9 cellular contexts compared by ENCODE assay signal in the genomic region with DNA sequence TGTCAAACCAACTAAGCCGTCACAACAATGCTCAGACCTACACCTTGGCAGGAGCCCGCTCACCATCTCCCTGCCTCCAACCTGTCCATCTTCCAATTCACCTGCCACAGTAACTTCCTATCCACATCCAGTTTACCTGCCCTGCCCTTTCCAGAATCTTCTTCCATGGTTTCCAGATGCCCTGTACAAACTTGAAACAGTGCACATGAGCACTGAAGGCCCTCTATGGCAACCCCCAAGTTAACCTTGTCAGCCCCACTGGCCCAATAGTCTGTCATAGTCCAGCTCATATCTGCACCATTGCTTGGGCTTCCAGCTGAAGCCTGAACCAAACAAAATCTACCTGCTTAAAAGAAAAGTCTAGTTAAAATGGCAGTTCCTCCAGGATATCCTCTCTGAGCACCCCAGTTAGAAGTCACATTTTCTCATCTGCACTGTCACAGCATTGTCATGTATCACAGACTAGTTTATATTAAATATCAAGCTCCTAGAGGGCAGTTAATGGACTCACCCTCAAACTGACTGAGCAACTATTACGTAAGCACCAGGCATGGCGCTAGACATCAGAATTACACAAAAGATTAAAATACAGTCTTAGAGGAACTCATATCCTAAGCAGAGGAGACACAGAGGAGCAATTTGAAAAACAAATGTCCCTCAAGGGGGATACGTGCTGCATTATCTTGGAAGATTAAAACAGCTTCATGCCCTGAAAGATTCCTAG. TPM values are rescaled to one million over a fixed set of nuclear protein-coding genes. Genes with fewer than 3 reads are reported as not detected.
DNase-seq lines count a peak whose midpoint lies in the region; ATAC-seq, FAIRE-seq and TF ChIP-seq lines count a peak whose summit lies in the region.
"Had no signal": no experiment of that assay in that cellular context is flagged by ENCODE, and none has a peak within 500 bp of the region (broad histone marks: within the 10 kb centered on the region; RNA-seq: fewer than 3 reads in every experiment).

No MANE protein-coding gene starts in this region.

- H3K23me2 ChIP-seq in H1 (ENCODE audit: low read depth, low read length), result no peaks in the 10 kb centered on the region

- H3K79me1 ChIP-seq in H1 (ENCODE audit: low read depth, low read length) (peaks cover 8% of the 10 kb centered on the region), trophoblast cell (ENCODE audit: low read length) (no peaks in the 10 kb centered on the region)

- H3K36me3 ChIP-seq in Panc1 (ENCODE audit: control insufficient read depth, insufficient read depth, low read length) (no peaks in the 10 kb centered on the region; the same call in 1 of the 2 replicates), H1 (ENCODE audit: control insufficient read depth in 2 of 4, insufficient read depth in 4 of 4, low read length in 3 of 4) (no peaks in the 10 kb centered on the region), trophoblast cell (ENCODE audit: control insufficient read depth in 1 of 2, insufficient read depth in 2 of 2, low read length in 2 of 2) (peaks cover 3 to 7% of the 10 kb centered on the region in 2 experiments)

- no peak overlapping the region for H2BK120ac ChIP-seq in H1 (replicated peaks; ENCODE audit: low read depth, low read length)
- H2BK120ac ChIP-seq in trophoblast cell (ENCODE audit: insufficient read depth, low read length, poor library complexity), result no peak overlapping the region

- 89% methylated on average over 5 of the region's 5 CpGs; no CpG with 5 or more reads in 1 of the 2 experiments for WGBS in H1 (ENCODE audit: extremely low coverage in 1 of 2, insufficient coverage in 1 of 2, insufficient read length in 1 of 2, insufficient replicate concordance in 2 of 2, low coverage in 1 of 2, low lambda C conversion rate in 2 of 2, missing lambda C conversion rate in 1 of 2), 2 experiments
- no CpG with 5 or more reads among the region's 5 CpGs for WGBS in trophoblast cell (ENCODE audit: extremely low coverage, insufficient coverage, insufficient read length)

- H4K8ac ChIP-seq in H1 (ENCODE audit: extremely low read depth, insufficient read depth, low read length), result no peak overlapping the region
- H4K8ac ChIP-seq in trophoblast cell (ENCODE audit: low read depth, low read length), result no peak overlapping the region

- H3K27ac ChIP-seq in Panc1 (ENCODE audit: low read length) (peak overlapping the region; percentile 80), H1 (ENCODE audit: low read depth, low read length) (no peak overlapping the region), trophoblast cell (ENCODE audit: low read depth, low read length) (no peak overlapping the region)

- H3K79me2 ChIP-seq in H1 (ENCODE audit: control insufficient read depth in 1 of 2, insufficient read depth in 2 of 2, low read length in 2 of 2) (peaks cover 17 to 97% of the 10 kb centered on the region in 2 experiments), trophoblast cell (ENCODE audit: control insufficient read depth, insufficient read depth, low read length, poor library complexity) (peaks cover 24% of the 10 kb centered on the region)

- H3K9me3 ChIP-seq in Panc1 (ENCODE audit: control insufficient read depth, insufficient read depth, low read depth, low read length) (no peaks in the 10 kb centered on the region), H1 (ENCODE audit: insufficient read depth in 2 of 2, low read depth in 1 of 2, low read length in 1 of 2) (peaks cover 4% of the 10 kb centered on the region in 2 experiments), trophoblast cell (ENCODE audit: insufficient read depth, low read depth, low read length) (no peaks in the 10 kb centered on the region)

- no peak for TF ChIP-seq POLR2A in H1 (IDR thresholded peaks at IDR 0.05; ENCODE audit: control extremely low read depth in 1 of 2, low read depth in 2 of 2, low read length in 2 of 2)

- BruUV-seq in Panc1 (replicated peaks; lab: Mats Ljungman, UMichigan), result no TSS peak

- H4K12ac ChIP-seq in trophoblast cell (ENCODE audit: low read depth, low read length), result no peak overlapping the region

- H4K91ac ChIP-seq in H1 (replicated peaks; ENCODE audit: insufficient read length, low read length) (no peak overlapping the region), trophoblast cell (ENCODE audit: low read depth, low read length) (no peak overlapping the region)

- no peak for TF ChIP-seq EP300 in H1 (IDR thresholded peaks at IDR 0.05; ENCODE audit: borderline replicate concordance in 1 of 2, low read depth in 2 of 2, low read length in 2 of 2)

- no peak overlapping the region for H4K5ac ChIP-seq in H1 (ENCODE audit: insufficient read length, low read depth, low read length)

- no peak for FAIRE-seq in H1 (lab: Jason Lieb, UNC)

- POLR2A ChIA-PET in Panc1 (lab: Charles Lee), result no interaction called here
- POLR2A ChIA-PET in H1 (lab: Charles Lee; ENCODE audit: partially characterized antibody), result interaction anchor here (1.0 to 10.4 kb wide), 5 partner anchors 13 to 41 kb away, joined by 3 to 74 read pairs (median 10); a partner anchor contains a TSS

- no peak overlapping the region for H2BK12ac ChIP-seq in H1 (ENCODE audit: low read depth, low read length)
- no peak overlapping the region for H2BK12ac ChIP-seq in trophoblast cell (ENCODE audit: low read length)

- H3K4me3 ChIP-seq in Panc1 (ENCODE audit: low read depth in 2 of 2, low read length in 2 of 2), result no peak overlapping the region
- H3K4me3 ChIP-seq in H1 (ENCODE audit: extremely low read depth in 1 of 4, insufficient read depth in 2 of 4, low read depth in 3 of 4, low read length in 4 of 4), result no peak overlapping the region
- no peak overlapping the region for H3K4me3 ChIP-seq in trophoblast cell (ENCODE audit: low read depth, low read length)

- no peak for TF ChIP-seq RAD21 in H1 (IDR thresholded peaks at IDR 0.05 in 1 of 2, conservative IDR thresholded peaks at IDR 0.05 in 1 of 2; ENCODE audit: low read depth in 2 of 2, low read length in 2 of 2)

- in situ Hi-C loops in Panc1 (cut with HindIII; ENCODE audit: low pct_unique_long_range_greater_than_20kb, low sequenced_read_pairs), result no loop called here

- intact Hi-C loops in Panc1 (cut with micrococcal nuclease; ENCODE audit: unreplicated experiment), result no loop called here

- H3K4ac ChIP-seq in H1 (replicated peaks; ENCODE audit: insufficient read length, low read depth, low read length) (no peak overlapping the region), trophoblast cell (ENCODE audit: low read depth, low read length) (peak overlapping the region; percentile 41)

- H3K18ac ChIP-seq in H1 (ENCODE audit: extremely low read depth, low read length) (no peak overlapping the region), trophoblast cell (ENCODE audit: low read length) (no peak overlapping the region)

- H3K27me3 ChIP-seq in Panc1 (ENCODE audit: control insufficient read depth, insufficient read depth, low read length), result no peaks in the 10 kb centered on the region
- no peaks in the 10 kb centered on the region for H3K27me3 ChIP-seq in H1 (replicated peaks in 1 of 4; ENCODE audit: control insufficient read depth in 3 of 4, extremely low read depth in 1 of 4, insufficient read depth in 3 of 4, low read length in 3 of 4)
- H3K27me3 ChIP-seq in trophoblast cell (ENCODE audit: insufficient read depth, low read length), result no peaks in the 10 kb centered on the region

- H2AFZ ChIP-seq in H1 (ENCODE audit: low read length) (no peak overlapping the region), trophoblast cell (ENCODE audit: insufficient read depth, low read length, poor library complexity) (no peak overlapping the region)

- no peak for TF ChIP-seq CTCF in Panc1 (IDR thresholded peaks at IDR 0.05)
- TF ChIP-seq CTCF in H1 (IDR thresholded peaks at IDR 0.05; ENCODE audit: control extremely low read depth in 1 of 3, insufficient read depth in 1 of 3, low read depth in 1 of 3, low read length in 3 of 3), result no peak

- H3K14ac ChIP-seq in H1 (ENCODE audit: insufficient read length) (no peak overlapping the region), trophoblast cell (ENCODE audit: low read length) (no peak overlapping the region)

- no peak overlapping the region for H3K4me2 ChIP-seq in H1 (ENCODE audit: insufficient read depth in 1 of 2, low read depth in 2 of 2, low read length in 2 of 2)
- H3K4me2 ChIP-seq in trophoblast cell (ENCODE audit: low read length), result no peak overlapping the region

- H2BK5ac ChIP-seq in H1 (ENCODE audit: low read depth, low read length) (no peak overlapping the region), trophoblast cell (ENCODE audit: low read depth, low read length, poor library complexity) (no peak overlapping the region)

- DNase-seq in GF-D8 (lab: John Stamatoyannopoulos, UW), result peak; percentile 23
- no peak for DNase-seq in Panc1 (ENCODE audit: low read depth, low spot score)
- no peak for DNase-seq in H1 (ENCODE audit: low read depth in 1 of 2, low spot score in 2 of 2)
- DNase-seq in trophoblast cell, result no peak
- no peak for DNase-seq in HuH-7.5 (ENCODE audit: low spot score)
- DNase-seq in kidney glomerular epithelial cell (lab: John Stamatoyannopoulos, UW), result no peak
- DNase-seq: stimulated activated CD4-positive, alpha-beta T cell treated with anti-CD3 and anti-CD28 coated beads, Interleukin-4, amount 100 ng/mL, for 24 hours had no signal

- H2BK15ac ChIP-seq in H1 (ENCODE audit: low read length), result no peak overlapping the region

- peaks cover 94% of the 10 kb centered on the region for H3K4me1 ChIP-seq in Panc1 (ENCODE audit: control insufficient read depth, insufficient read depth, low read length)
- H3K4me1 ChIP-seq in H1 (replicated peaks in 1 of 4; ENCODE audit: control insufficient read depth in 3 of 4, insufficient read depth in 4 of 4, low read length in 3 of 4), result peaks cover 0 to 7% (median 0%) of the 10 kb centered on the region in 4 experiments; a peak in 1 of 7 replicates
- peaks cover 16 to 24% of the 10 kb centered on the region in 2 experiments for H3K4me1 ChIP-seq in trophoblast cell (ENCODE audit: control insufficient read depth in 1 of 2, insufficient read depth in 2 of 2, low read length in 2 of 2)

- H2BK20ac ChIP-seq in H1 (ENCODE audit: low read length), result no peak overlapping the region

- no peak overlapping the region for H3K9ac ChIP-seq in H1 (replicated peaks in 1 of 4; ENCODE audit: extremely low read depth in 1 of 4, low read depth in 3 of 4, low read length in 3 of 4)
- peak overlapping the region; percentile 61 for H3K9ac ChIP-seq in trophoblast cell (ENCODE audit: low read length)

- H3K23ac ChIP-seq in H1 (ENCODE audit: insufficient read length), result no peak overlapping the region
- H3K23ac ChIP-seq in trophoblast cell (ENCODE audit: low read length), result no peak overlapping the region

- peaks cover 11 to 14% of the 10 kb centered on the region in 2 experiments for H4K20me1 ChIP-seq in H1 (replicated peaks in 1 of 2; ENCODE audit: control insufficient read depth in 1 of 2, insufficient read depth in 2 of 2, low read length in 2 of 2)

- 0 out of 2 replicates have a peak, but pooled peaks have one; percentile 19 for ATAC-seq in Panc1
- no peak for ATAC-seq in HG02642 (IDR thresholded peaks at IDR 0.05; ENCODE audit: poor library complexity, unreplicated experiment)
- no peak for ATAC-seq in GM21515 (IDR thresholded peaks at IDR 0.05; ENCODE audit: unreplicated experiment)

- CTCF ChIA-PET in Panc1 (lab: Charles Lee), result interaction anchor here (1.0 kb wide), 1 partner anchor 26 kb away, joined by 4 read pairs; no protein-coding TSS in a partner anchor
- CTCF ChIA-PET in H1 (lab: Charles Lee; ENCODE audit: partially characterized antibody), result interaction anchor here (0.6 to 4.7 kb wide), 12 partner anchors 11 to 141 kb away, joined by 3 to 41 read pairs (median 8); a partner anchor contains a TSS

- H2AK5ac ChIP-seq in H1 (ENCODE audit: low read depth, low read length) (no peak overlapping the region; the same call in 1 of the 2 replicates), trophoblast cell (ENCODE audit: low read length) (no peak overlapping the region)

- no peak overlapping the region for H3K56ac ChIP-seq in H1 (replicated peaks; ENCODE audit: insufficient read length, low read depth, low read length)

RNA-seq across cellular contexts. Expression of a gene that starts 11.6 kb away (rescaled TPM):
- 104 TPM for total RNA-seq in Panc1 (2021; ENCODE audit: unreplicated experiment)
- 58.2 TPM for polyA plus RNA-seq in Panc1 (2012; ENCODE audit: insufficient read length)
- 32.3 and 33.2 TPM in 2 replicates for total RNA-seq in H1 (2021; fragmentation: NEBNext Ultra II Directional; extraction: Animal tissue kit (Norgen Biotek cat#: 25700))
- polyA plus RNA-seq in H1 (2011; rRNA removed), result 13.8 and 34.5 TPM in 2 replicates
- 22.2 TPM for polyA plus RNA-seq in H1 (2011; cell fraction: cytosol; rRNA removed)
- polyA plus RNA-seq in H1 (2011; cell fraction: nucleus; rRNA removed), result 18.7 TPM
- 21.1 to 33.8 TPM (median 23.9 TPM) in 4 replicates for polyA plus RNA-seq in H1 (2012, experiment 1 of 2)
- polyA plus RNA-seq in H1 (2012, experiment 2 of 2), result 2.6 TPM
- polyA plus RNA-seq in H1 (2013, experiment 1 of 2), result 25.6 TPM
- 24.8 TPM for polyA plus RNA-seq in H1 (2013, experiment 2 of 2)
- 60.9 and 61.4 TPM in 2 replicates for polyA minus RNA-seq in H1 (2011; rRNA and poly(A)+ RNA removed)
- polyA minus RNA-seq in H1 (2011; cell fraction: cytosol; rRNA and poly(A)+ RNA removed), result 23.4 TPM
- polyA minus RNA-seq in H1 (2011; cell fraction: nucleus; rRNA and poly(A)+ RNA removed), result 36.7 TPM
- 78.1 and 80.1 TPM in 2 replicates for polyA plus RNA-seq in trophoblast cell (2013)

RNA-seq across cellular contexts. Expression of a gene that starts 40.4 kb away (rescaled TPM):
- total RNA-seq in Panc1 (2021; ENCODE audit: unreplicated experiment), result 228 TPM
- 326 TPM for polyA plus RNA-seq in Panc1 (2012; ENCODE audit: insufficient read length)
- 390 and 408 TPM in 2 replicates for total RNA-seq in H1 (2021; fragmentation: NEBNext Ultra II Directional; extraction: Animal tissue kit (Norgen Biotek cat#: 25700))
- 43.6 and 66.1 TPM in 2 replicates for polyA plus RNA-seq in H1 (2011; rRNA removed)
- polyA plus RNA-seq in H1 (2011; cell fraction: cytosol; rRNA removed), result 182 TPM
- polyA plus RNA-seq in H1 (2011; cell fraction: nucleus; rRNA removed), result 30.7 TPM
- 631 to 695 TPM (median 656 TPM) in 4 replicates for polyA plus RNA-seq in H1 (2012, experiment 1 of 2)
- 77.6 TPM for polyA plus RNA-seq in H1 (2012, experiment 2 of 2)
- polyA plus RNA-seq in H1 (2013, experiment 1 of 2), result 348 TPM
- 367 TPM for polyA plus RNA-seq in H1 (2013, experiment 2 of 2)
- 30.3 and 37.2 TPM in 2 replicates for polyA minus RNA-seq in H1 (2011; rRNA and poly(A)+ RNA removed)
- polyA minus RNA-seq in H1 (2011; cell fraction: cytosol; rRNA and poly(A)+ RNA removed), result 58.9 TPM
- polyA minus RNA-seq in H1 (2011; cell fraction: nucleus; rRNA and poly(A)+ RNA removed), result 65.0 TPM
- polyA plus RNA-seq in trophoblast cell (2013), result 339 and 340 TPM in 2 replicates
